Comparison of ENCODE assay signal across 1 cellular context in the genomic region with DNA sequence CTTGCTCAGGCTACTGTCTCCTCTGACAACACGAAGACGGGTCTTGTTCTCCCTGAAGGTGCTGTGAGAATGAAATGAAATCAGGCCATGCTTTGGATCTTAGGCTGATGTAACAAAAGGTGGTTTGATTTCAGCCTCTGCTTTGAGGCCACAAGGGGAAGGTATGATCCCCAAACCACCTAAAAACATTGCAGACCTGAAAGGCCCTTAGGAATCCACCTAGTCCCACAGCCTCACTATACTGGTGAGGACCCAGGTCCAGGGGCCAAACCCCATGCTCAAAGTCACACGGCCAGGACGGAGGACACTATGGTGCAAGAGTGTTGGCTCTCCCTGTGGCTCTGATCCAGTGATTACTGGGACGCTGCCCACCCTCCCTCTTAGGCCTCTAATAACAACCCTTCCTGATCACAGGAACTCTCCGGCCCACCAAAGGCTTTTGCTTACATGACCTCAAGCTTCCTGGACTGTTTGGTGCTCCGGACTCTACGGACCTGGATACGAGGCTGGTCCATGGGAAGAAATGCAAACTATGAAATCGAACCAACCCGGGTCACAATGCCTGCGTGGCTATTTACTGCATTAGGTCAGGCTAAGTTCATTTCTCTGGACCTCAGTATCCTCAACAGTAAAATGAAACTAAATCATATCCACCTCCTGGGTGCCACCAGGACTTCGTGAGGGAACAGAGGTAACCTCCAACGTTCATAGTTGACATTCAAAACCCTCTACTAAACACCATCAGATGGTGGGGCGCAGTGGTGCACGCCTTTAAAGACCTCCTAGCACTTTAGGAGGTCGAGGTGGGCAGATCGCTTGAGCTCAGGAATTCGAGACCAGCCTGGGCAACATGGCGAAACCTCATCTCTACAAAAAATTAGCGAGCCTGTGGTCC.
A peak's percentile ranks its signal among the peaks of the same experiment; 100 is the strongest.
TF ChIP-seq lines count a peak whose summit lies in the region.

No MANE protein-coding gene starts in this region.

TF ChIP-seq in HepG2, 621 proteins besides CTCF, POLR2A, EP300 and RAD21 (continued from another document and continues in another):
- TF ChIP-seq, protein P1, sequence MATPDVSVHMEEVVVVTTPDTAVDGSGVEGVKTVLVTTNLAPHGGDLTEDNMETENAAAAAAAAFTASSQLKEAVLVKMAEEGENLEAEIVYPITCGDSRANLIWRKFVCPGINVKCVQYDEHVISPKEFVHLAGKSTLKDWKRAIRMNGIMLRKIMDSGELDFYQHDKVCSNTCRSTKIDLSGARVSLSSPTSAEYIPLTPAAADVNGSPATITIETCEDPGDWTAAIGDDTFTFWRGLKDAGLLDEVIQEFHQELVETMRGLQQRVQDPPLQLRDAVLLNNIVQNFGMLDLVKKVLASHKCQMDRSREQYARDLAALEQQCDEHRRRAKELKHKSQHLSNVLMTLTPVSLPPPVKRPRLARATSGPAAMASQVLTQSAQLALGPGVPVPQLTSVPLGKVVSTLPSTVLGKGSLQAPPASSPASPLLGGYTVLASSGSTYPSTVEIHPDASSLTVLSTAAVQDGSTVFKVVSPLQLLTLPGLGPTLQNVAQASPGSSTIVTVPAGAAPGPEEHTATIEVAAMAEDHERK (CRISPR knock-in tag; IDR thresholded peaks at IDR 0.05; ENCODE audit: low read depth) = no peak
- TF ChIP-seq CEBPB (IDR thresholded peaks at IDR 0.05; ENCODE audit: borderline replicate concordance, low read depth, low read length) = peak; percentile 77; the same call in 1 of the 2 replicates
- peak; percentile 55; the same call in 1 of the 2 replicates for TF ChIP-seq ZNF792 (CRISPR knock-in tag; IDR thresholded peaks at IDR 0.05)
- TF ChIP-seq ZMYM3 (CRISPR knock-in tag; IDR thresholded peaks at IDR 0.05) = no peak
- TF ChIP-seq KLF6 (CRISPR knock-in tag; IDR thresholded peaks at IDR 0.05) = no peak
- no peak for TF ChIP-seq RELA (CRISPR knock-in tag; IDR thresholded peaks at IDR 0.05)
- peak; percentile 59 for TF ChIP-seq SAP130 (CRISPR knock-in tag; IDR thresholded peaks at IDR 0.05; ENCODE audit: low read depth)
- no peak for TF ChIP-seq SNRNP70 (IDR thresholded peaks at IDR 0.05; ENCODE audit: low read depth, low read length)
- TF ChIP-seq KDM4B (CRISPR knock-in tag; IDR thresholded peaks at IDR 0.05) = no peak
- TF ChIP-seq, protein P2, sequence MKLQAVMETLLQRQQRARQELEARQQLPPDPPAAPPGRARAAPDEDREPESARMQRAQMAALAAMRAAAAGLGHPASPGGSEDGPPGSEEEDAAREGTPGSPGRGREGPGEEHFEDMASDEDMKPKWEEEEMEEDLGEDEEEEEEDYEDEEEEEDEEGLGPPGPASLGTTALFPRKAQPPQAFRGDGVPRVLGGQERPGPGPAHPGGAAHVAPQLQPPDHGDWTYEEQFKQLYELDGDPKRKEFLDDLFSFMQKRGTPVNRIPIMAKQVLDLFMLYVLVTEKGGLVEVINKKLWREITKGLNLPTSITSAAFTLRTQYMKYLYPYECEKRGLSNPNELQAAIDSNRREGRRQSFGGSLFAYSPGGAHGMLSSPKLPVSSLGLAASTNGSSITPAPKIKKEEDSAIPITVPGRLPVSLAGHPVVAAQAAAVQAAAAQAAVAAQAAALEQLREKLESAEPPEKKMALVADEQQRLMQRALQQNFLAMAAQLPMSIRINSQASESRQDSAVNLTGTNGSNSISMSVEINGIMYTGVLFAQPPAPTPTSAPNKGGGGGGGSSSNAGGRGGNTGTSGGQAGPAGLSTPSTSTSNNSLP (IDR thresholded peaks at IDR 0.05; ENCODE audit: low read depth, low read length) = no peak
- TF ChIP-seq ZZZ3 (CRISPR knock-in tag; IDR thresholded peaks at IDR 0.05; ENCODE audit: borderline replicate concordance) = no peak
- peak; percentile 29; the same call in 1 of the 2 replicates for TF ChIP-seq ZNF160 (CRISPR knock-in tag; IDR thresholded peaks at IDR 0.05)
- TF ChIP-seq, protein P3, sequence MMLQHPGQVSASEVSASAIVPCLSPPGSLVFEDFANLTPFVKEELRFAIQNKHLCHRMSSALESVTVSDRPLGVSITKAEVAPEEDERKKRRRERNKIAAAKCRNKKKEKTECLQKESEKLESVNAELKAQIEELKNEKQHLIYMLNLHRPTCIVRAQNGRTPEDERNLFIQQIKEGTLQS (CRISPR knock-in tag; IDR thresholded peaks at IDR 0.05) = no peak
- no peak; the same call in 1 of the 2 replicates for TF ChIP-seq ZNF737 (CRISPR knock-in tag; IDR thresholded peaks at IDR 0.05; ENCODE audit: borderline replicate concordance)
- no peak for TF ChIP-seq ZNF572 (CRISPR knock-in tag; IDR thresholded peaks at IDR 0.05)
- no peak for TF ChIP-seq HNRNPH1 (optimal IDR thresholded peaks at IDR 0.05; ENCODE audit: low read depth, low read length)
- TF ChIP-seq MEIS1 (CRISPR knock-in tag; IDR thresholded peaks at IDR 0.05; ENCODE audit: borderline replicate concordance) = no peak
- no peak for TF ChIP-seq U2AF1 (optimal IDR thresholded peaks at IDR 0.05; ENCODE audit: low read depth, low read length)
- TF ChIP-seq ZSCAN30 (CRISPR knock-in tag; IDR thresholded peaks at IDR 0.05) = no peak
- no peak for TF ChIP-seq ZNF546 (CRISPR knock-in tag; conservative IDR thresholded peaks at IDR 0.05)
- TF ChIP-seq FOXK2 (IDR thresholded peaks at IDR 0.05) = no peak
- TF ChIP-seq, protein P4, sequence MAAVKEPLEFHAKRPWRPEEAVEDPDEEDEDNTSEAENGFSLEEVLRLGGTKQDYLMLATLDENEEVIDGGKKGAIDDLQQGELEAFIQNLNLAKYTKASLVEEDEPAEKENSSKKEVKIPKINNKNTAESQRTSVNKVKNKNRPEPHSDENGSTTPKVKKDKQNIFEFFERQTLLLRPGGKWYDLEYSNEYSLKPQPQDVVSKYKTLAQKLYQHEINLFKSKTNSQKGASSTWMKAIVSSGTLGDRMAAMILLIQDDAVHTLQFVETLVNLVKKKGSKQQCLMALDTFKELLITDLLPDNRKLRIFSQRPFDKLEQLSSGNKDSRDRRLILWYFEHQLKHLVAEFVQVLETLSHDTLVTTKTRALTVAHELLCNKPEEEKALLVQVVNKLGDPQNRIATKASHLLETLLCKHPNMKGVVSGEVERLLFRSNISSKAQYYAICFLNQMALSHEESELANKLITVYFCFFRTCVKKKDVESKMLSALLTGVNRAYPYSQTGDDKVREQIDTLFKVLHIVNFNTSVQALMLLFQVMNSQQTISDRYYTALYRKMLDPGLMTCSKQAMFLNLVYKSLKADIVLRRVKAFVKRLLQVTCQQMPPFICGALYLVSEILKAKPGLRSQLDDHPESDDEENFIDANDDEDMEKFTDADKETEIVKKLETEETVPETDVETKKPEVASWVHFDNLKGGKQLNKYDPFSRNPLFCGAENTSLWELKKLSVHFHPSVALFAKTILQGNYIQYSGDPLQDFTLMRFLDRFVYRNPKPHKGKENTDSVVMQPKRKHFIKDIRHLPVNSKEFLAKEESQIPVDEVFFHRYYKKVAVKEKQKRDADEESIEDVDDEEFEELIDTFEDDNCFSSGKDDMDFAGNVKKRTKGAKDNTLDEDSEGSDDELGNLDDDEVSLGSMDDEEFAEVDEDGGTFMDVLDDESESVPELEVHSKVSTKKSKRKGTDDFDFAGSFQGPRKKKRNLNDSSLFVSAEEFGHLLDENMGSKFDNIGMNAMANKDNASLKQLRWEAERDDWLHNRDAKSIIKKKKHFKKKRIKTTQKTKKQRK (IDR thresholded peaks at IDR 0.05; ENCODE audit: low read length) = no peak
- no peak for TF ChIP-seq AHR (CRISPR knock-in tag; IDR thresholded peaks at IDR 0.05)
- TF ChIP-seq ZNF563 (CRISPR knock-in tag; IDR thresholded peaks at IDR 0.05) = no peak
- no peak; the same call in 1 of the 2 replicates for TF ChIP-seq NCOA2 (CRISPR knock-in tag; IDR thresholded peaks at IDR 0.05)
- no peak for TF ChIP-seq ZNF510 (CRISPR knock-in tag; IDR thresholded peaks at IDR 0.05; ENCODE audit: low read depth)
- TF ChIP-seq IRX3 (CRISPR knock-in tag; IDR thresholded peaks at IDR 0.05; ENCODE audit: borderline replicate concordance, low read depth) = no peak
- TF ChIP-seq, protein P5, sequence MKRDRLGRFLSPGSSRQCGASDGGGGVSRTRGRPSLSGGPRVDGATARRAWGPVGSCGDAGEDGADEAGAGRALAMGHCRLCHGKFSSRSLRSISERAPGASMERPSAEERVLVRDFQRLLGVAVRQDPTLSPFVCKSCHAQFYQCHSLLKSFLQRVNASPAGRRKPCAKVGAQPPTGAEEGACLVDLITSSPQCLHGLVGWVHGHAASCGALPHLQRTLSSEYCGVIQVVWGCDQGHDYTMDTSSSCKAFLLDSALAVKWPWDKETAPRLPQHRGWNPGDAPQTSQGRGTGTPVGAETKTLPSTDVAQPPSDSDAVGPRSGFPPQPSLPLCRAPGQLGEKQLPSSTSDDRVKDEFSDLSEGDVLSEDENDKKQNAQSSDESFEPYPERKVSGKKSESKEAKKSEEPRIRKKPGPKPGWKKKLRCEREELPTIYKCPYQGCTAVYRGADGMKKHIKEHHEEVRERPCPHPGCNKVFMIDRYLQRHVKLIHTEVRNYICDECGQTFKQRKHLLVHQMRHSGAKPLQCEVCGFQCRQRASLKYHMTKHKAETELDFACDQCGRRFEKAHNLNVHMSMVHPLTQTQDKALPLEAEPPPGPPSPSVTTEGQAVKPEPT (CRISPR knock-in tag; IDR thresholded peaks at IDR 0.05; ENCODE audit: low read depth) = no peak
- peak; percentile 40; the same call in 1 of the 2 replicates for TF ChIP-seq ARNT2 (CRISPR knock-in tag; IDR thresholded peaks at IDR 0.05; ENCODE audit: low read depth)
- TF ChIP-seq SMARCC2 (IDR thresholded peaks at IDR 0.05) = no peak
- no peak for TF ChIP-seq ZSCAN22 (CRISPR knock-in tag; IDR thresholded peaks at IDR 0.05)
- TF ChIP-seq CBFB (CRISPR knock-in tag; IDR thresholded peaks at IDR 0.05) = no peak
- no peak for TF ChIP-seq RXRA (CRISPR knock-in tag; IDR thresholded peaks at IDR 0.05)
- no peak for TF ChIP-seq ZNF615 (CRISPR knock-in tag; IDR thresholded peaks at IDR 0.05; ENCODE audit: borderline replicate concordance)
- peak; percentile 55; the same call in 1 of the 2 replicates for TF ChIP-seq YEATS4 (CRISPR knock-in tag; IDR thresholded peaks at IDR 0.05; ENCODE audit: borderline replicate concordance)
- TF ChIP-seq HDAC1 (CRISPR knock-in tag; IDR thresholded peaks at IDR 0.05) = no peak
- TF ChIP-seq PTBP1 (IDR thresholded peaks at IDR 0.05; ENCODE audit: low read depth, low read length, poor library complexity, severe bottlenecking) = no peak
- TF ChIP-seq, protein P6, sequence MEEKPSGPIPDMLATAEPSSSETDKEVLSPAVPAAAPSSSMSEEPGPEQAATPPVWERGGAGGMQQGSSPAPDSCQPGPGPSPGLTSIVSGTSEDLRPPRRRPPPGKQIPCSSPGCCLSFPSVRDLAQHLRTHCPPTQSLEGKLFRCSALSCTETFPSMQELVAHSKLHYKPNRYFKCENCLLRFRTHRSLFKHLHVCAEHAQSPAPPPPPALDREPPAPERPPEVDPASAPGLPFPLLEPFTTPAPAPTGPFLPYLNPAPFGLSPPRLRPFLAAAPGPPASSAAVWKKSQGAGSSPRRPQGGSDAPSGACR (CRISPR knock-in tag; IDR thresholded peaks at IDR 0.05) = peak; percentile 44; the same call in 1 of the 2 replicates
- TF ChIP-seq FOXA1 (IDR thresholded peaks at IDR 0.05) = no peak
- 0 out of 2 replicates have a peak, but pooled peaks have one; percentile 2 for TF ChIP-seq FOXA1 (CRISPR knock-in tag; IDR thresholded peaks at IDR 0.05)
- no peak for TF ChIP-seq KDM6A (CRISPR knock-in tag; IDR thresholded peaks at IDR 0.05; ENCODE audit: low read depth)
- TF ChIP-seq, protein P7, sequence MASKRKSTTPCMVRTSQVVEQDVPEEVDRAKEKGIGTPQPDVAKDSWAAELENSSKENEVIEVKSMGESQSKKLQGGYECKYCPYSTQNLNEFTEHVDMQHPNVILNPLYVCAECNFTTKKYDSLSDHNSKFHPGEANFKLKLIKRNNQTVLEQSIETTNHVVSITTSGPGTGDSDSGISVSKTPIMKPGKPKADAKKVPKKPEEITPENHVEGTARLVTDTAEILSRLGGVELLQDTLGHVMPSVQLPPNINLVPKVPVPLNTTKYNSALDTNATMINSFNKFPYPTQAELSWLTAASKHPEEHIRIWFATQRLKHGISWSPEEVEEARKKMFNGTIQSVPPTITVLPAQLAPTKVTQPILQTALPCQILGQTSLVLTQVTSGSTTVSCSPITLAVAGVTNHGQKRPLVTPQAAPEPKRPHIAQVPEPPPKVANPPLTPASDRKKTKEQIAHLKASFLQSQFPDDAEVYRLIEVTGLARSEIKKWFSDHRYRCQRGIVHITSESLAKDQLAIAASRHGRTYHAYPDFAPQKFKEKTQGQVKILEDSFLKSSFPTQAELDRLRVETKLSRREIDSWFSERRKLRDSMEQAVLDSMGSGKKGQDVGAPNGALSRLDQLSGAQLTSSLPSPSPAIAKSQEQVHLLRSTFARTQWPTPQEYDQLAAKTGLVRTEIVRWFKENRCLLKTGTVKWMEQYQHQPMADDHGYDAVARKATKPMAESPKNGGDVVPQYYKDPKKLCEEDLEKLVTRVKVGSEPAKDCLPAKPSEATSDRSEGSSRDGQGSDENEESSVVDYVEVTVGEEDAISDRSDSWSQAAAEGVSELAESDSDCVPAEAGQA (IDR thresholded peaks at IDR 0.05; ENCODE audit: low read depth) = no peak
- TF ChIP-seq, protein P7 (CRISPR knock-in tag; IDR thresholded peaks at IDR 0.05; ENCODE audit: borderline replicate concordance) = no peak
- no peak for TF ChIP-seq PAX8 (CRISPR knock-in tag; IDR thresholded peaks at IDR 0.05; ENCODE audit: borderline replicate concordance)
- TF ChIP-seq, protein P8, sequence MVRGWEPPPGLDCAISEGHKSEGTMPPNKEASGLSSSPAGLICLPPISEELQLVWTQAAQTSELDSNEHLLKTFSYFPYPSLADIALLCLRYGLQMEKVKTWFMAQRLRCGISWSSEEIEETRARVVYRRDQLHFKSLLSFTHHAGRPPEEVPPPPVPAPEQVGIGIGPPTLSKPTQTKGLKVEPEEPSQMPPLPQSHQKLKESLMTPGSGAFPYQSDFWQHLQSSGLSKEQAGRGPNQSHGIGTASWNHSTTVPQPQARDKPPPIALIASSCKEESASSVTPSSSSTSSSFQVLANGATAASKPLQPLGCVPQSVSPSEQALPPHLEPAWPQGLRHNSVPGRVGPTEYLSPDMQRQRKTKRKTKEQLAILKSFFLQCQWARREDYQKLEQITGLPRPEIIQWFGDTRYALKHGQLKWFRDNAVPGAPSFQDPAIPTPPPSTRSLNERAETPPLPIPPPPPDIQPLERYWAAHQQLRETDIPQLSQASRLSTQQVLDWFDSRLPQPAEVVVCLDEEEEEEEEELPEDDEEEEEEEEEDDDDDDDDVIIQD (CRISPR knock-in tag; IDR thresholded peaks at IDR 0.05; ENCODE audit: low read depth) = no peak
